ENCODE assay signal across 1 cellular context in the genomic region with DNA sequence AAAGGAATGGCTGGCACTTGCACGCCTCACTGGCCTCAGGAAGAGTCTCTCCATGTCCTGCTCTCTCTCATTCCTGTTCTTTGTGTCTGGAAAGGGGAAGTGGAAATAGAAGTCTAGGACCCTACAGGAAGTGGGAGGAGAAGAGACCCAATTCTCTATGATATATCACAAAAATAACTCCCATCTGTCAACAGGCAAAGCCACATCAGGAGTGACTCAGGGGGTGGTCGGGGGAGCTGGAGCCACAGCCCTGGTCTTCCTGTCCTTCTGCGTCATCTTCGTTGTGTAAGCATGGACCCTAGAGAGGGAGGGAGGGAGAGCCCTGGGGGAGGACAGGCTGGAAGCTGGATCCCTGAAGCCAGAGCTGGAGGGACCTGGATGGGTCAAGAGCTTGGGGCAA.
TF ChIP-seq lines count a peak whose summit lies in the region.

No MANE protein-coding gene starts in this region.

TF ChIP-seq in WTC11, 78 proteins besides CTCF, POLR2A, EP300 and RAD21 (continued from another document):
- TF ChIP-seq, protein P1, sequence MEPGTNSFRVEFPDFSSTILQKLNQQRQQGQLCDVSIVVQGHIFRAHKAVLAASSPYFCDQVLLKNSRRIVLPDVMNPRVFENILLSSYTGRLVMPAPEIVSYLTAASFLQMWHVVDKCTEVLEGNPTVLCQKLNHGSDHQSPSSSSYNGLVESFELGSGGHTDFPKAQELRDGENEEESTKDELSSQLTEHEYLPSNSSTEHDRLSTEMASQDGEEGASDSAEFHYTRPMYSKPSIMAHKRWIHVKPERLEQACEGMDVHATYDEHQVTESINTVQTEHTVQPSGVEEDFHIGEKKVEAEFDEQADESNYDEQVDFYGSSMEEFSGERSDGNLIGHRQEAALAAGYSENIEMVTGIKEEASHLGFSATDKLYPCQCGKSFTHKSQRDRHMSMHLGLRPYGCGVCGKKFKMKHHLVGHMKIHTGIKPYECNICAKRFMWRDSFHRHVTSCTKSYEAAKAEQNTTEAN (CRISPR knock-in tag; IDR thresholded peaks at IDR 0.05): no peak
- TF ChIP-seq SMAD4 (CRISPR knock-in tag; IDR thresholded peaks at IDR 0.05) (no peak), GABPB1 (CRISPR knock-in tag; IDR thresholded peaks at IDR 0.05) (no peak), SP1 (CRISPR knock-in tag; conservative IDR thresholded peaks at IDR 0.05) (no peak)
- TF ChIP-seq, protein P2, sequence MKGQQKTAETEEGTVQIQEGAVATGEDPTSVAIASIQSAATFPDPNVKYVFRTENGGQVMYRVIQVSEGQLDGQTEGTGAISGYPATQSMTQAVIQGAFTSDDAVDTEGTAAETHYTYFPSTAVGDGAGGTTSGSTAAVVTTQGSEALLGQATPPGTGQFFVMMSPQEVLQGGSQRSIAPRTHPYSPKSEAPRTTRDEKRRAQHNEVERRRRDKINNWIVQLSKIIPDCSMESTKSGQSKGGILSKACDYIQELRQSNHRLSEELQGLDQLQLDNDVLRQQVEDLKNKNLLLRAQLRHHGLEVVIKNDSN (CRISPR knock-in tag; IDR thresholded peaks at IDR 0.05): no peak
- TF ChIP-seq, protein P3, sequence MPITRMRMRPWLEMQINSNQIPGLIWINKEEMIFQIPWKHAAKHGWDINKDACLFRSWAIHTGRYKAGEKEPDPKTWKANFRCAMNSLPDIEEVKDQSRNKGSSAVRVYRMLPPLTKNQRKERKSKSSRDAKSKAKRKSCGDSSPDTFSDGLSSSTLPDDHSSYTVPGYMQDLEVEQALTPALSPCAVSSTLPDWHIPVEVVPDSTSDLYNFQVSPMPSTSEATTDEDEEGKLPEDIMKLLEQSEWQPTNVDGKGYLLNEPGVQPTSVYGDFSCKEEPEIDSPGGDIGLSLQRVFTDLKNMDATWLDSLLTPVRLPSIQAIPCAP (CRISPR knock-in tag; IDR thresholded peaks at IDR 0.05): no peak
